In the genomic region with DNA sequence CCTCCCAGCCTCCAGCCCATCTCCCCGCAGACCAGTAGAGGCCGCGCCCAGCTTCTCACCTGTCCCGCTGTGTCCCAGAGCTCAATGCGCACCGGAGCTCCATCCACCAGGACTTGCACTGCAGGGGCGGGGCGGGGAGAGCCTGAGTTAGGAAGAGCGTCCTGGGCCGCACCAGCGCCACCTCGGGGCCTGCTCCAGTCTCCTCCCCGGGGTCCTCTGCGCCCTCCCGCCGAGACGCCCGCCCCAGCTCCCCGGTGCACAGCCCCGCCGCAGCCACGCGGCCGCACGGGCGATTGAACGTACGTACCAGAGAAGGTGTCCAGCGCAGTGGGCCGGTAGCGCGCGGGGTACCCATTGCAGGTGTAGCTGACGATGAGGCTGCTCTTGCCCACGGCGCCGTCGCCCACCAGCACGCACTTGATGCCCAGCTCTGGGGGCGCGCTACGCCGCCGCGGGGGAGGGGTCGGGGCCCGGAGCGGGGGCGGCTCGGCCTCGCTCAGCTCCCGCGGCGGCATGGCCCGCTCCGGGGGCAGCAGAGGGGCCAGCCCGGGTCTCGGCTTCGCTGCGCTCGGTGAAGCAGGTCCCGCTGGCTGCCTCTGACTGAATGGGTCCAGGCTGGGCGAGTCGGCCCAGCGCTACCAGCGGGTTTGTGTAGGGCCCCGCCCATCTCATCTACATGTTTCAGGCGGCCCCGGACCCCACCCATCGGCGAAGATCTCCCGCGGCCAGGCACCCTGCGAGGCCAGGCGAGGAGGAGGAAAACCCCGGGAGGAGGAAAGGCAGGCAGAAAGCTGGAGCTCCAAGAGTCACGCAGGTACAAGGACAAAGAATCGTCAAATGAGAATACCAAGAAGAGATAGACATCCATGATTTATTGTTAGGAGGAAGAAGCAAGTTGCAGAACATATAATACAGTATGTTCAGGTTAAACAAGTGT, we compare ENCODE assay signal across 8 cellular contexts. TPM values are rescaled to one million over a fixed set of nuclear protein-coding genes. Genes with fewer than 3 reads are reported as not detected.
DNase-seq lines count a peak whose midpoint lies in the region; ATAC-seq and TF ChIP-seq lines count a peak whose summit lies in the region.

A gene with protein sequence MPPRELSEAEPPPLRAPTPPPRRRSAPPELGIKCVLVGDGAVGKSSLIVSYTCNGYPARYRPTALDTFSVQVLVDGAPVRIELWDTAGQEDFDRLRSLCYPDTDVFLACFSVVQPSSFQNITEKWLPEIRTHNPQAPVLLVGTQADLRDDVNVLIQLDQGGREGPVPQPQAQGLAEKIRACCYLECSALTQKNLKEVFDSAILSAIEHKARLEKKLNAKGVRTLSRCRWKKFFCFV (minus strand): TSS at position 610 of the 937 bp plus-strand sequence. CDS start 95 bp downstream, at position 515.

- H3K27ac ChIP-seq in skin epidermis: peak within 1 kb of the TSS in 19 of 21 experiments; percentile 64 to 88 (median 80)

- DNase-seq in DMS53 treated with DMSO at 0.1 percent for 48 hours (lab: John Stamatoyannopoulos, UW; ENCODE audit: unreplicated experiment) (peak; percentile 32), LNCaP clone FGC (ENCODE audit: low read depth) (peak; percentile 78), SK-MEL-5 (ENCODE audit: low read depth, low spot score) (peak; percentile 65), anterior cingulate cortex (lab: John Stamatoyannopoulos, UW) (peak in 39 of 58 donors; percentile 2 to 73 (median 20)), inferior parietal cortex (ENCODE audit: extremely low spot score) (no peak)

- in situ Hi-C loops in SK-MEL-5 (cut with HindIII; ENCODE audit: low pct_unique_long_range_greater_than_20kb, low sequenced_read_pairs): no loop called here

- H3K4me3 ChIP-seq in LNCaP clone FGC (ENCODE audit: low read depth, low read length) (peak within 1 kb of the TSS; percentile 70), iPS-11a (ENCODE audit: low read depth, low read length) (peak within 1 kb of the TSS; percentile 67), skin epidermis (peak within 1 kb of the TSS; percentile 54 to 70 (median 62))

- TF ChIP-seq CTCF in LNCaP clone FGC (IDR thresholded peaks at IDR 0.05; ENCODE audit: control insufficient read depth, extremely low read depth, insufficient read depth): peak; percentile 79

- peak; percentile 59 for ATAC-seq in GM21529 (IDR thresholded peaks at IDR 0.05; ENCODE audit: unreplicated experiment)

RNA-seq across cellular contexts. Expression of the gene that starts here (rescaled TPM):
- total RNA-seq in SK-MEL-5 (2014; rRNA removed; shearing (Covaris generic)): 0.32 and 0.82 TPM in 2 replicates
- 0.14 and 0.24 TPM in 2 replicates for polyA plus RNA-seq in SK-MEL-5 (2015; cell fraction: cytosol; rRNA removed)
- polyA plus RNA-seq in SK-MEL-5 (2015; cell fraction: nucleus; rRNA removed): 0.42 TPM in 1 of 2 replicates, not detected in the other

Comparison
In these comparisons a context has a peak if more than half of its experiments do, and no peak if none do; other contexts are left out.
1. Peak in DNase-seq in SK-MEL-5; RNA of the gene not detected or under 1 TPM.